Comparison of ENCODE assay signal across 9 cellular contexts in the genomic region with DNA sequence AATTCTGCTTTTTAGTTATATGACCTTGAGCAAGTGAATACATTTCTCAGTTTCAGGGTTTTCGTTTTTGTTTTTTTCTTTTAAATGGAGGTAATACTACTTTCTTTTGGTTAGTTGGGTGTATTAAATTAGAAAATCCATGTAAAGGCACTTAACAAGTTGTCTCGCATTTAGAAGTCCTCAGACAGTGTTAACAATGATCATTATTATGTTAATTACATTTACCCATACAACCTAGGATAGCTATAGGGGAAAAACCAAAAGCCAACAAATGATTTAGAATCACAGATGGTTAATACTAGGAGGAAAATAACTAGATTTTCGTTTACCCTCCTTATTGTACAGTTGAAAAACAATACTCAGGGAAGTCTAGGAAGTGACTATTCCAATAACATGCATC.
"Had no signal": no experiment of that assay in that cellular context is flagged by ENCODE, and none has a peak within 500 bp of the region (broad histone marks: within the 10 kb centered on the region; RNA-seq: fewer than 3 reads in every experiment).

No MANE protein-coding gene starts in this region.

- H3K9me3 ChIP-seq: HAP-1 had no signal

- H3K4me3 ChIP-seq: HAP-1, K562 had no signal

- H3K27ac ChIP-seq: HL-60 had no signal

- ATAC-seq: HCT116, K562 had no signal

- H3K36me3 ChIP-seq: HAP-1 had no signal

- H3K27ac Mint-ChIP-seq: HFFc6 had no signal

- DNase-seq: GOT3, H7, HFFc6, IMR-90, KG1 had no signal

- H3K4me3 Mint-ChIP-seq: HFFc6 had no signal
